In the genomic region with DNA sequence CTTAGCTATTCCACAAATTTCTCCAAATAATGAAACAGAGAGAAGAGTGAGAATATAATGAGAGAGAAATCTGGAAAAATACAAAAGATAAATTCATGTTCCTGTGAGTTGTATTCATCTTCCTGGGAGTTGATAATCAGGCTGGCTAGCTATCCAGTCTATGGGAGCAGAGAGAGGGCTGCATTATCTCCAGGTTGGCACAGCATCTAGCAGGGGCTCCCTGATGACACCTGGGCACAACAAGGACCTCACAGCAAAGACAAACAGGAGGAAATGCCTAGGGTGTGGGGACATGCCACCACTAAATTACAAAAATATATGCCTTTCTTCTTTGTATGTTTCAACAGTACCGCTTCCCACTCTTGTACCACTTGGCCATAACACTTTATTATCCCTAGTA, we compare ENCODE assay signal across 10 cellular contexts. TPM values are rescaled to one million over a fixed set of nuclear protein-coding genes. Genes with fewer than 3 reads are reported as not detected.
DNase-seq lines count a peak whose midpoint lies in the region; ATAC-seq and TF ChIP-seq lines count a peak whose summit lies in the region.
"Had no signal": no experiment of that assay in that cellular context is flagged by ENCODE, and none has a peak within 500 bp of the region (broad histone marks: within the 10 kb centered on the region; RNA-seq: fewer than 3 reads in every experiment).

No MANE protein-coding gene starts in this region.

- POLR2A ChIA-PET in CD4-positive, alpha-beta T cell (lab: Charles Lee), result interaction anchor here (1.1 to 9.3 kb wide), 4 partner anchors 8 to 39 kb away, joined by 3 to 209 read pairs (median 4); no protein-coding TSS in a partner anchor

- peaks cover 5% of the 10 kb centered on the region for H3K27me3 ChIP-seq in CD4-positive, alpha-beta T cell (ENCODE audit: control insufficient read depth, insufficient read depth, low read length)
- H3K27me3 ChIP-seq in Loucy (ENCODE audit: insufficient read depth, low read length, poor library complexity, severe bottlenecking), result no peaks in the 10 kb centered on the region
- no peaks in the 10 kb centered on the region for H3K27me3 ChIP-seq in duodenal mucosa (ENCODE audit: control insufficient read depth in 1 of 2, insufficient read depth in 2 of 2, low read length in 2 of 2)
- H3K27me3 ChIP-seq in neural progenitor cell, result no peaks in the 10 kb centered on the region
- H3K27me3 ChIP-seq: brain microvascular endothelial cell had no signal

- H3K27ac ChIP-seq in CD4-positive, alpha-beta T cell (ENCODE audit: low read depth, low read length), result peak overlapping the region; percentile 61
- H3K27ac ChIP-seq in duodenal mucosa (ENCODE audit: low read depth, low read length), result no peak overlapping the region
- H3K27ac ChIP-seq in neural progenitor cell, result no peak overlapping the region
- H3K27ac ChIP-seq: brain microvascular endothelial cell, SK-N-MC had no signal

- no peak for DNase-seq in CD4-positive, alpha-beta T cell
- DNase-seq in neural progenitor cell (ENCODE audit: low spot score), result no peak
- DNase-seq in activated gamma-delta T cell (lab: John Stamatoyannopoulos, UW), result no peak
- no peak for DNase-seq in posterior cingulate gyrus
- no peak for DNase-seq in A172 (ENCODE audit: low spot score)

- H3K4me2 ChIP-seq in Loucy (ENCODE audit: low read depth, low read length, poor library complexity, severe bottlenecking) (peak overlapping the region; percentile 79), neural progenitor cell (peak overlapping the region; percentile 83)

- H3K9me2 ChIP-seq in Loucy (replicated peaks; ENCODE audit: low read depth, low read length), result no peaks in the 10 kb centered on the region

- H4K20me1 ChIP-seq in Loucy (ENCODE audit: insufficient read depth, low read length, poor library complexity, severe bottlenecking) (peaks cover 7% of the 10 kb centered on the region), neural progenitor cell (ENCODE audit: low read depth) (peaks cover 14% of the 10 kb centered on the region)

- no peaks in the 10 kb centered on the region for H3K9me3 ChIP-seq in CD4-positive, alpha-beta T cell (ENCODE audit: control insufficient read depth, low read length)
- no peaks in the 10 kb centered on the region for H3K9me3 ChIP-seq in Loucy (ENCODE audit: insufficient read depth, low read depth, low read length)
- H3K9me3 ChIP-seq in duodenal mucosa (ENCODE audit: control insufficient read depth in 1 of 2, low read length in 2 of 2), result no peaks in the 10 kb centered on the region
- H3K9me3 ChIP-seq in neural progenitor cell (ENCODE audit: low read depth), result no peaks in the 10 kb centered on the region

- H3K27me3 Mint-ChIP-seq in CD4-positive, alpha-beta T cell, result peaks cover 13% of the 10 kb centered on the region
- peaks cover 12% of the 10 kb centered on the region for H3K27me3 Mint-ChIP-seq in neural progenitor cell (ENCODE audit: insufficient read depth, low read depth)

- H2AFZ ChIP-seq in Loucy (ENCODE audit: low read length) (no peak overlapping the region), neural progenitor cell (replicated peaks) (no peak overlapping the region)

- H3K4me1 ChIP-seq in Loucy (ENCODE audit: insufficient read depth, low read length, poor library complexity, severe bottlenecking), result peaks cover 22% of the 10 kb centered on the region
- H3K4me1 ChIP-seq in duodenal mucosa (ENCODE audit: control insufficient read depth in 1 of 2, insufficient read depth in 2 of 2, low read length in 2 of 2), result peaks cover 20 to 27% of the 10 kb centered on the region in 2 donors
- peaks cover 23% of the 10 kb centered on the region for H3K4me1 ChIP-seq in neural progenitor cell

- H3K79me2 ChIP-seq in Loucy (ENCODE audit: insufficient read depth, low read length) (no peaks in the 10 kb centered on the region), neural progenitor cell (ENCODE audit: low read depth) (peaks cover 53% of the 10 kb centered on the region)

- peak overlapping the region; percentile 98 for H3K4me3 Mint-ChIP-seq in CD4-positive, alpha-beta T cell
- peak overlapping the region; percentile 18 for H3K4me3 Mint-ChIP-seq in neural progenitor cell

- no peak for TF ChIP-seq CTCF in CD4-positive, alpha-beta T cell (IDR thresholded peaks at IDR 0.05)
- no peak for TF ChIP-seq CTCF in Loucy (conservative IDR thresholded peaks at IDR 0.05; ENCODE audit: low read length)
- TF ChIP-seq CTCF in neural progenitor cell (IDR thresholded peaks at IDR 0.05), result no peak

- intact Hi-C loops in CD4-positive, alpha-beta T cell (cut with DNase I, micrococcal nuclease), result loop anchor here (2.0 to 10.0 kb wide), 6 partner anchors 32 to 767 kb away; a partner anchor contains a TSS
- intact Hi-C loops in posterior cingulate gyrus (cut with DNase I), result no loop called here

- CTCF ChIA-PET in CD4-positive, alpha-beta T cell (lab: Charles Lee), result interaction anchor here (1.6 to 5.2 kb wide), 3 partner anchors 33 to 196 kb away, joined by 4 to 42 read pairs (median 5); a partner anchor contains a TSS

- H3K36me3 Mint-ChIP-seq in CD4-positive, alpha-beta T cell (ENCODE audit: low read depth), result peaks cover 13% of the 10 kb centered on the region
- H3K36me3 Mint-ChIP-seq in neural progenitor cell, result no peaks in the 10 kb centered on the region

- H3K4me1 Mint-ChIP-seq in CD4-positive, alpha-beta T cell (ENCODE audit: low read depth), result peaks cover 61% of the 10 kb centered on the region
- peaks cover 37% of the 10 kb centered on the region for H3K4me1 Mint-ChIP-seq in neural progenitor cell

- H3K9me3 Mint-ChIP-seq in CD4-positive, alpha-beta T cell, result no peaks in the 10 kb centered on the region
- no peaks in the 10 kb centered on the region for H3K9me3 Mint-ChIP-seq in neural progenitor cell

- no peaks in the 10 kb centered on the region; the same call in 1 of the 2 replicates for H3F3A ChIP-seq in Loucy (ENCODE audit: low read depth)
- H3F3A ChIP-seq in neural progenitor cell (ENCODE audit: low read depth), result peaks cover 21% of the 10 kb centered on the region

- H3K36me3 ChIP-seq in Loucy (ENCODE audit: insufficient read depth, low read length) (no peaks in the 10 kb centered on the region), duodenal mucosa (ENCODE audit: control insufficient read depth in 1 of 2, insufficient read depth in 2 of 2, low read length in 2 of 2) (no peaks in the 10 kb centered on the region), neural progenitor cell (no peaks in the 10 kb centered on the region)
- H3K36me3 ChIP-seq: brain microvascular endothelial cell had no signal

- H3K9ac ChIP-seq in Loucy (ENCODE audit: low read depth, low read length, poor library complexity, severe bottlenecking), result no peak overlapping the region
- H3K9ac ChIP-seq in duodenal mucosa (ENCODE audit: low read depth in 1 of 2, low read length in 2 of 2), result no peak overlapping the region
- H3K9ac ChIP-seq in neural progenitor cell, result no peak overlapping the region

- H3K4me3 ChIP-seq in Loucy (ENCODE audit: low read length, poor library complexity, severe bottlenecking) (no peak overlapping the region), duodenal mucosa (ENCODE audit: low read depth in 1 of 2, low read length in 2 of 2) (peak overlapping the region; percentile 78 to 97), neural progenitor cell (no peak overlapping the region)
- H3K4me3 ChIP-seq: SK-N-MC had no signal

- ATAC-seq in CD4-positive, alpha-beta T cell (ENCODE audit: poor library complexity), result no peak
- no peak for ATAC-seq in GM19463 (IDR thresholded peaks at IDR 0.05; ENCODE audit: unreplicated experiment)

- H3K27ac Mint-ChIP-seq in CD4-positive, alpha-beta T cell, result peak overlapping the region; percentile 95
- H3K27ac Mint-ChIP-seq in neural progenitor cell, result no peak overlapping the region

RNA-seq across cellular contexts. Expression of a gene that starts 1.9 kb away (rescaled TPM):
- total RNA-seq in CD4-positive, alpha-beta T cell, result 10 to 100 TPM; 39.8 to 40.5 TPM
- total RNA-seq in neural progenitor cell (ENCODE audit: low replicate concordance), result 6.9 and 11.9 TPM in 2 replicates
- 15.4 and 15.5 TPM in 2 replicates for total RNA-seq in A172 (2014; rRNA removed; shearing (Covaris generic))

RNA-seq across cellular contexts. Expression of a gene that starts 50.4 kb away (rescaled TPM):
- total RNA-seq in CD4-positive, alpha-beta T cell, result not detected
- not detected in 2 replicates for total RNA-seq in neural progenitor cell (ENCODE audit: low replicate concordance)
- total RNA-seq in A172 (2014; rRNA removed; shearing (Covaris generic)), result not detected in 2 replicates

Comparison
In these comparisons a context has a peak if more than half of its experiments do, and no peak if none do; other contexts are left out.
1. H3K4me3 ChIP-seq: peak in duodenal mucosa (2 of 2); none in Loucy (single experiment) and neural progenitor cell (single experiment).